In the genomic region with DNA sequence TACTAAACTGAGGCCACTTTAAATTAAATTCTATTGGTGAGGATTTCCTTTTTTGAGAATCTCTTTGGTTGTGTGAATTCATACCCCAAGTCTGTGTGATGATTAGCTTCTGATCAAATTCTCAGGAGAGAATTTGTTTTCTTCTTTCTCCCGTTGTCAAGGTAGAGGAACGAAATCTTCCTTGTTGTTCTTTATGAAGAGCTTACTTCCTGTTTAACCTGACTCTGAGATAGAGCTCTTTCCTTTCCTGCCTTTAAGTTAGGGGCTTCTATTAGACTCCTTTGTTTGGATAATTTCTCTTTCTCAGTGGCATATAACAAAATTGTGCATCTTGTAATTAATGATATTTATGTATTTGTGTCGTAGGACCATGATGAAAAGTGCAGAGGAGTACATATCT, we compare ENCODE assay signal across 25 cellular contexts.
DNase-seq lines count a peak whose midpoint lies in the region; ATAC-seq, FAIRE-seq and TF ChIP-seq lines count a peak whose summit lies in the region.
"Had no signal": no experiment of that assay in that cellular context is flagged by ENCODE, and none has a peak within 500 bp of the region (broad histone marks: within the 10 kb centered on the region; RNA-seq: fewer than 3 reads in every experiment).

No MANE protein-coding gene starts in this region.

- POLR2A ChIA-PET in A549 (lab: Yijun Ruan, JAX): no interaction called here

- H3K79me2 ChIP-seq in Loucy (ENCODE audit: insufficient read depth, low read length): no peaks in the 10 kb centered on the region

- no peaks in the 10 kb centered on the region for H3K36me3 ChIP-seq in Loucy (ENCODE audit: insufficient read depth, low read length)
- H3K36me3 ChIP-seq: BE2C; BLaER1 treated with 17β-estradiol and CSF1 and Interleukin-3, amounts not matched to agents 10 nM and 100 nM; HAP-1 had no signal

- no peak for ATAC-seq in A549

- FAIRE-seq in A549 (lab: Jason Lieb, UNC): no peak
- FAIRE-seq: A204.1, D721Med, GM12891, GM18507, H54 had no signal

- no peaks in the 10 kb centered on the region for H4K20me1 ChIP-seq in Loucy (ENCODE audit: insufficient read depth, low read length, poor library complexity, severe bottlenecking)
- H4K20me1 ChIP-seq: BLaER1 treated with 17β-estradiol and CSF1 and Interleukin-3, amounts not matched to agents 10 nM and 100 nM had no signal

- H3K9me3 ChIP-seq in A549 (no peaks in the 10 kb centered on the region), Loucy (ENCODE audit: insufficient read depth, low read depth, low read length) (no peaks in the 10 kb centered on the region)
- H3K9me3 ChIP-seq: BE2C; BLaER1 treated with 17β-estradiol and CSF1 and Interleukin-3, amounts not matched to agents 10 nM and 100 nM; HAP-1 had no signal

- H3K4me1 ChIP-seq in A549: no peaks in the 10 kb centered on the region
- H3K4me1 ChIP-seq in Loucy (ENCODE audit: insufficient read depth, low read length, poor library complexity, severe bottlenecking): no peaks in the 10 kb centered on the region
- H3K4me1 ChIP-seq: BE2C; BLaER1 treated with 17β-estradiol and CSF1 and Interleukin-3, amounts not matched to agents 10 nM and 100 nM; HAP-1 had no signal

- H3K4me3 ChIP-seq in A549 (no peak overlapping the region), Loucy (ENCODE audit: low read length, poor library complexity, severe bottlenecking) (no peak overlapping the region), foreskin fibroblast (ENCODE audit: low read depth in 1 of 2, low read length in 2 of 2) (no peak overlapping the region)
- H3K4me3 ChIP-seq: BLaER1 treated with 17β-estradiol and CSF1 and Interleukin-3, amounts not matched to agents 10 nM and 100 nM; HAP-1 had no signal

- no peak for TF ChIP-seq POLR2A in A549 (IDR thresholded peaks at IDR 0.05; ENCODE audit: low read length)

- TF ChIP-seq EP300 in A549 (IDR thresholded peaks at IDR 0.05): no peak

- TF ChIP-seq RAD21 in A549 (conservative IDR thresholded peaks at IDR 0.05 in 1 of 2, IDR thresholded peaks at IDR 0.05 in 1 of 2): no peak

- 1% methylated on average over 3 of the region's 3 CpGs for WGBS in A549 (ENCODE audit: missing lambda C conversion rate)

- no peaks in the 10 kb centered on the region for H3K9me2 ChIP-seq in Loucy (replicated peaks; ENCODE audit: low read depth, low read length)

- no peak overlapping the region for H3K9ac ChIP-seq in Loucy (ENCODE audit: low read depth, low read length, poor library complexity, severe bottlenecking)
- H3K9ac ChIP-seq: BLaER1 treated with 17β-estradiol and CSF1 and Interleukin-3, amounts not matched to agents 10 nM and 100 nM had no signal

- TF ChIP-seq CTCF in A549 (IDR thresholded peaks at IDR 0.05) (no peak), Loucy (conservative IDR thresholded peaks at IDR 0.05; ENCODE audit: low read length) (no peak), foreskin fibroblast (IDR thresholded peaks at IDR 0.05; ENCODE audit: low read depth, low read length) (no peak)

- DNase-seq in DMS153 treated with DMSO at 0.1 percent for 48 hours (lab: John Stamatoyannopoulos, UW; ENCODE audit: unreplicated experiment) (peak; percentile 4), DMS153 (lab: John Stamatoyannopoulos, UW) (no peak), A549 (ENCODE audit: low read depth in 1 of 2, low spot score in 1 of 2) (no peak), kidney tubule cell (ENCODE audit: low spot score) (peak; percentile 6), hypothalamus (lab: John Stamatoyannopoulos, UW) (no peak), foreskin fibroblast (no peak)
- DNase-seq: ACHN; AML-193; BE2C; CD4-positive, alpha-beta T cell; CD8-positive, alpha-beta memory T cell; DMS 273 treated with DMSO at 0.1 percent for 48 hours; DMS79 treated with DMSO at 0.1 percent for 48 hours; GF-D8; GOT3; HFFc6 had no signal

- peak overlapping the region; percentile 85; the same call in 1 of the 2 replicates for H2AFZ ChIP-seq in Loucy (ENCODE audit: low read length)

- CTCF ChIA-PET in A549 (lab: Yijun Ruan, JAX): interaction anchor here (1.5 to 1.7 kb wide), 2 partner anchors 10 to 23 kb away, joined by 3 read pairs; no protein-coding TSS in a partner anchor

- H3K4me2 ChIP-seq in A549: no peak overlapping the region
- H3K4me2 ChIP-seq in Loucy (ENCODE audit: low read depth, low read length, poor library complexity, severe bottlenecking): no peak overlapping the region
- H3K4me2 ChIP-seq: BLaER1 treated with 17β-estradiol and CSF1 and Interleukin-3, amounts not matched to agents 10 nM and 100 nM had no signal

- no peaks in the 10 kb centered on the region for H3K27me3 ChIP-seq in Loucy (ENCODE audit: insufficient read depth, low read length, poor library complexity, severe bottlenecking)
- H3K27me3 ChIP-seq: BE2C; BLaER1 treated with 17β-estradiol and CSF1 and Interleukin-3, amounts not matched to agents 10 nM and 100 nM had no signal

- no peak overlapping the region for H3K27ac ChIP-seq in A549
- H3K27ac ChIP-seq: 22Rv1; BLaER1 treated with 17β-estradiol and CSF1 and Interleukin-3, amounts not matched to agents 10 nM and 100 nM had no signal

- H3F3A ChIP-seq in Loucy (ENCODE audit: low read depth): no peaks in the 10 kb centered on the region

TF ChIP-seq in A549, 52 proteins besides CTCF, POLR2A, EP300 and RAD21:
- TF ChIP-seq RNF2 (IDR thresholded peaks at IDR 0.05; ENCODE audit: borderline replicate concordance, low read depth): peak; percentile 88; the same call in 1 of the 2 replicates
- TF ChIP-seq NPAS2 (CRISPR knock-in tag; IDR thresholded peaks at IDR 0.05; ENCODE audit: borderline replicate concordance): no peak
- peak; percentile 87; the same call in 1 of the 2 replicates for TF ChIP-seq CBX8 (IDR thresholded peaks at IDR 0.05)
- TF ChIP-seq CHD2 (IDR thresholded peaks at IDR 0.05; ENCODE audit: low read length, partially characterized antibody): no peak

Comparison
In these comparisons a context has a peak if more than half of its experiments do, and no peak if none do; other contexts are left out.
1. DNase-seq: peak in DMS153 treated with DMSO at 0.1 percent for 48 hours (single experiment) and kidney tubule cell (single experiment); none in DMS153 (single experiment), A549 (0 of 2), hypothalamus (0 of 51) and foreskin fibroblast (0 of 2).